Comparison of ENCODE assay signal across 8 cellular contexts in genomic region chr11:95791385-95792033, GRCh38. TPM values are rescaled to one million over a fixed set of nuclear protein-coding genes. Genes with fewer than 3 reads are reported as not detected.
DNase-seq lines count a peak whose midpoint lies in the region; ATAC-seq and TF ChIP-seq lines count a peak whose summit lies in the region.

No MANE protein-coding gene starts in this region.

- H3K36me3 ChIP-seq in left lung (peaks cover 0 to 10% of the 10 kb centered on the region in 2 donors), tibial nerve (peaks cover 0 to 12% (median 0%) of the 10 kb centered on the region in 3 donors)

- intact Hi-C loops in left lung (cut with DNase I) = no loop called here

- H3K4me3 Mint-ChIP-seq in activated T-cell treated with anti-CD3 and anti-CD28 coated beads, Interleukin-2, amount 50 U/mL, for 24 hours = peak overlapping the region; percentile 96

- H3K27me3 Mint-ChIP-seq in activated T-cell treated with anti-CD3 and anti-CD28 coated beads, Interleukin-2, amount 50 U/mL, for 24 hours = no peaks in the 10 kb centered on the region

- 34 to 41% methylated on average over 15 of the region's 15 CpGs for WGBS in tibial nerve, 2 donors

- no peak for TF ChIP-seq POLR2A in tibial nerve (IDR thresholded peaks at IDR 0.05)

- H3K4me1 Mint-ChIP-seq in activated T-cell treated with anti-CD3 and anti-CD28 coated beads, Interleukin-2, amount 50 U/mL, for 24 hours (ENCODE audit: low read depth) = peaks cover 55% of the 10 kb centered on the region

- peak overlapping the region; percentile 100 for H3K27ac Mint-ChIP-seq in activated T-cell treated with anti-CD3 and anti-CD28 coated beads, Interleukin-2, amount 50 U/mL, for 24 hours
- peak overlapping the region; percentile 99 to 100 for H3K27ac Mint-ChIP-seq in activated naive CD4-positive, alpha-beta T cell treated with anti-CD3 and anti-CD28 coated beads, Interleukin-2, amount 50 U/mL, for 72 hours

- no peak for DNase-seq in activated T-cell treated with anti-CD3 and anti-CD28 coated beads, Interleukin-2, amount 50 U/mL, for 24 hours
- DNase-seq in activated T-cell treated with anti-CD3 and anti-CD28 coated beads, Interleukin-2, amount 50 U/mL, for 1 hour = no peak
- no peak for DNase-seq in activated naive CD4-positive, alpha-beta T cell treated with anti-CD3 and anti-CD28 coated beads, Interleukin-2, amount 50 U/mL, for 72 hours (ENCODE audit: low spot score in 2 of 2)
- DNase-seq in left lung = no peak
- no peak for DNase-seq in tibial nerve (ENCODE audit: low spot score in 2 of 2)
- no peak for DNase-seq in activated CD8-positive, alpha-beta memory T cell treated with anti-CD3 and anti-CD28 coated beads, Interleukin-2, amount 50 U/mL, for 48 hours
- no peak for DNase-seq in D341Med (ENCODE audit: low spot score)
- DNase-seq in KG1 (lab: John Stamatoyannopoulos, UW) = no peak

- H3K4me1 ChIP-seq in left lung (peaks cover 12 to 35% of the 10 kb centered on the region in 2 donors), tibial nerve (peaks cover 6 to 32% (median 18%) of the 10 kb centered on the region in 4 donors)

- TF ChIP-seq CTCF in left lung (IDR thresholded peaks at IDR 0.05) = no peak
- no peak for TF ChIP-seq CTCF in tibial nerve (IDR thresholded peaks at IDR 0.05)

- no peak for TF ChIP-seq EP300 in tibial nerve (IDR thresholded peaks at IDR 0.05)

- H3K27me3 ChIP-seq in left lung (no peaks in the 10 kb centered on the region), tibial nerve (no peaks in the 10 kb centered on the region)

- ATAC-seq in activated naive CD4-positive, alpha-beta T cell treated with anti-CD3 and anti-CD28 coated beads, Interleukin-2, amount 50 U/mL, for 72 hours = no peak
- ATAC-seq in left lung = no peak

- H3K4me3 ChIP-seq in left lung = peak overlapping the region; percentile 93 to 95
- peak overlapping the region; percentile 71 to 96 (median 90) for H3K4me3 ChIP-seq in tibial nerve

- H3K27ac ChIP-seq in left lung (peak overlapping the region; percentile 98 to 100), tibial nerve (peak overlapping the region; percentile 99 to 100 (median 99))

- H3K9me3 ChIP-seq in left lung = no peaks in the 10 kb centered on the region
- H3K9me3 ChIP-seq in tibial nerve = no peaks in the 10 kb centered on the region

- H3K36me3 Mint-ChIP-seq in activated T-cell treated with anti-CD3 and anti-CD28 coated beads, Interleukin-2, amount 50 U/mL, for 24 hours (ENCODE audit: low read depth) = peaks cover 75% of the 10 kb centered on the region
- peaks cover 31 to 50% of the 10 kb centered on the region in 2 donors for H3K36me3 Mint-ChIP-seq in activated naive CD4-positive, alpha-beta T cell treated with anti-CD3 and anti-CD28 coated beads, Interleukin-2, amount 50 U/mL, for 72 hours

- H3K9me3 Mint-ChIP-seq in activated T-cell treated with anti-CD3 and anti-CD28 coated beads, Interleukin-2, amount 50 U/mL, for 24 hours = no peaks in the 10 kb centered on the region
- no peaks in the 10 kb centered on the region for H3K9me3 Mint-ChIP-seq in activated naive CD4-positive, alpha-beta T cell treated with anti-CD3 and anti-CD28 coated beads, Interleukin-2, amount 50 U/mL, for 72 hours

RNA-seq across cellular contexts. Expression of gene CEP57, which starts 1.2 kb away (rescaled TPM):
- total RNA-seq in activated naive CD4-positive, alpha-beta T cell treated with anti-CD3 and anti-CD28 coated beads, Interleukin-2, amount 50 U/mL, for 72 hours = 100 to 1,000 TPM; 117 to 158 TPM
- total RNA-seq in left lung = 10 to 100 TPM; 28.3 to 37.1 TPM
- total RNA-seq in tibial nerve = 10 to 100 TPM; 48.9 to 58.0 (median 52.1) TPM

RNA-seq across cellular contexts. Expression of gene FAM76B, which starts 1.9 kb away (rescaled TPM):
- total RNA-seq in activated naive CD4-positive, alpha-beta T cell treated with anti-CD3 and anti-CD28 coated beads, Interleukin-2, amount 50 U/mL, for 72 hours = 10 to 100 TPM; 51.2 to 85.2 TPM
- total RNA-seq in left lung (10 to 100 TPM; 13.6 to 23.7 TPM), tibial nerve (10 to 100 TPM; 46.1 to 91.8 (median 54.3) TPM)
